Comparison of ENCODE assay signal across 10 cellular contexts in genomic region chr14:23640524-23641141, GRCh38. TPM values are rescaled to one million over a fixed set of nuclear protein-coding genes. Genes with fewer than 3 reads are reported as not detected.
DNase-seq lines count a peak whose midpoint lies in the region; ATAC-seq and TF ChIP-seq lines count a peak whose summit lies in the region.
"Had no signal": no experiment of that assay in that cellular context is flagged by ENCODE, and none has a peak within 500 bp of the region (broad histone marks: within the 10 kb centered on the region; RNA-seq: fewer than 3 reads in every experiment).

No MANE protein-coding gene starts in this region.

- H3K4me3 ChIP-seq in left ventricle myocardium inferior (no peak overlapping the region), uterus (no peak overlapping the region)

- CTCF ChIA-PET in activated CD4-positive, alpha-beta memory T cell treated with anti-CD3 and anti-CD28 coated beads for 36 hours (lab: Charles Lee): interaction anchor here (2.5 kb wide), 1 partner anchor 8 kb away, joined by 21 read pairs; no protein-coding TSS in a partner anchor

- H3K9me3 Mint-ChIP-seq in activated CD4-positive, alpha-beta memory T cell treated with anti-CD3 and anti-CD28 coated beads for 36 hours: peaks cover 2% of the 10 kb centered on the region

- no peaks in the 10 kb centered on the region for H3K4me1 Mint-ChIP-seq in activated CD4-positive, alpha-beta memory T cell treated with anti-CD3 and anti-CD28 coated beads for 36 hours (ENCODE audit: low read depth)

- H3K27me3 Mint-ChIP-seq in activated CD4-positive, alpha-beta memory T cell treated with anti-CD3 and anti-CD28 coated beads for 36 hours: no peaks in the 10 kb centered on the region

- no peak for TF ChIP-seq POLR2A in uterus (IDR thresholded peaks at IDR 0.05)

- intact Hi-C loops in left ventricle myocardium inferior (cut with micrococcal nuclease) (no loop called here), uterus (cut with DNase I; ENCODE audit: low total_unique reads) (no loop called here)
- intact Hi-C loops in activated CD4-positive, alpha-beta memory T cell treated with anti-CD3 and anti-CD28 coated beads for 36 hours (cut with micrococcal nuclease): no loop called here

- H3K9me3 ChIP-seq in left ventricle myocardium inferior (replicated peaks): peaks cover 17% of the 10 kb centered on the region
- no peaks in the 10 kb centered on the region for H3K9me3 ChIP-seq in uterus

- DNase-seq in NCI-H748 (lab: John Stamatoyannopoulos, UW; ENCODE audit: unreplicated experiment): peak; percentile 59
- no peak for DNase-seq in NCI-H748 treated with DMSO at 0.1 percent for 48 hours (lab: John Stamatoyannopoulos, UW)
- DNase-seq in left ventricle myocardium inferior: peak; percentile 29
- peak; percentile 80 for DNase-seq in uterus
- DNase-seq in SW480 (ENCODE audit: low spot score): no peak
- no peak for DNase-seq in activated CD4-positive, alpha-beta memory T cell treated with anti-CD3 and anti-CD28 coated beads for 36 hours
- DNase-seq in GDM1 (lab: John Stamatoyannopoulos, UW): no peak
- DNase-seq: hypothalamus, NCI-H1048 had no signal

- no peak overlapping the region for H3K4me3 Mint-ChIP-seq in activated CD4-positive, alpha-beta memory T cell treated with anti-CD3 and anti-CD28 coated beads for 36 hours

- TF ChIP-seq CTCF in left ventricle myocardium inferior (IDR thresholded peaks at IDR 0.05; ENCODE audit: borderline replicate concordance): no peak
- no peak for TF ChIP-seq CTCF in uterus (IDR thresholded peaks at IDR 0.05)

- H3K36me3 Mint-ChIP-seq in activated CD4-positive, alpha-beta memory T cell treated with anti-CD3 and anti-CD28 coated beads for 36 hours: no peaks in the 10 kb centered on the region

- H3K27ac Mint-ChIP-seq in activated CD4-positive, alpha-beta memory T cell treated with anti-CD3 and anti-CD28 coated beads for 36 hours: no peak overlapping the region

- no peaks in the 10 kb centered on the region for H3K36me3 ChIP-seq in left ventricle myocardium inferior
- no peaks in the 10 kb centered on the region for H3K36me3 ChIP-seq in uterus

- H3K4me1 ChIP-seq in left ventricle myocardium inferior (peaks cover 5% of the 10 kb centered on the region), uterus (peaks cover 0 to 3% of the 10 kb centered on the region in 2 donors)

- H3K27ac ChIP-seq in left ventricle myocardium inferior (replicated peaks): no peak overlapping the region
- peak overlapping the region; percentile 62 to 76 for H3K27ac ChIP-seq in uterus

- ATAC-seq in SK-N-SH treated with all-trans-retinoic acid at 6 μM for 48 hours: peak; percentile 88

- H3K27me3 ChIP-seq in left ventricle myocardium inferior (ENCODE audit: low read depth) (peaks cover 5% of the 10 kb centered on the region), uterus (no peaks in the 10 kb centered on the region)

- POLR2A ChIA-PET in activated CD4-positive, alpha-beta memory T cell treated with anti-CD3 and anti-CD28 coated beads for 36 hours (lab: Charles Lee): no interaction called here

TF ChIP-seq in SK-N-SH treated with all-trans-retinoic acid at 6 μM for 48 hours, 23 proteins besides CTCF, POLR2A, EP300 and RAD21:
- TF ChIP-seq TCF4 (CRISPR knock-in tag; IDR thresholded peaks at IDR 0.05; ENCODE audit: borderline replicate concordance): no peak
- TF ChIP-seq ZC3H10 (CRISPR knock-in tag; IDR thresholded peaks at IDR 0.05): no peak
- TF ChIP-seq ZNF8 (CRISPR knock-in tag; IDR thresholded peaks at IDR 0.05): no peak
- TF ChIP-seq OSR1 (CRISPR knock-in tag; IDR thresholded peaks at IDR 0.05): no peak
- no peak for TF ChIP-seq ZFP3 (CRISPR knock-in tag; IDR thresholded peaks at IDR 0.05)
- no peak for TF ChIP-seq ZNF565 (CRISPR knock-in tag; conservative IDR thresholded peaks at IDR 0.05; ENCODE audit: low read depth)
- no peak for TF ChIP-seq TOX (CRISPR knock-in tag; IDR thresholded peaks at IDR 0.05; ENCODE audit: borderline replicate concordance)
- no peak for TF ChIP-seq CSDC2 (CRISPR knock-in tag; IDR thresholded peaks at IDR 0.05)

RNA-seq across cellular contexts. Expression of gene DHRS2, which starts 4.5 kb away (rescaled TPM):
- total RNA-seq in left ventricle myocardium inferior (not detected), uterus (under 1 TPM in 2 of 4 donors, not detected in 2; 0.28 to 0.37 TPM)
- 1 to 10 TPM; 2.5 to 2.6 TPM for total RNA-seq in activated CD4-positive, alpha-beta memory T cell treated with anti-CD3 and anti-CD28 coated beads for 36 hours

Comparison
In these comparisons a context has a peak if more than half of its experiments do, and no peak if none do; other contexts are left out.
1. DNase-seq: peak in NCI-H748 (single experiment), left ventricle myocardium inferior (single experiment) and uterus (2 of 2); none in NCI-H748 treated with DMSO at 0.1 percent for 48 hours (single experiment), SW480 (single experiment), activated CD4-positive, alpha-beta memory T cell treated with anti-CD3 and anti-CD28 coated beads for 36 hours (single experiment) and GDM1 (single experiment).